26 cellular contexts compared by ENCODE assay signal in genomic region chr18:75681538-75682115, GRCh38.
"Had no signal": no experiment of that assay in that cellular context is flagged by ENCODE, and none has a peak within 500 bp of the region (broad histone marks: within the 10 kb centered on the region; RNA-seq: fewer than 3 reads in every experiment).

No MANE protein-coding gene starts in this region.

- H3K27ac Mint-ChIP-seq: immature natural killer cell; natural killer cell treated with Interleukin-12 subunit alpha and Interleukin-12 subunit beta and Interleukin-15 and Interleukin-18, amount 100 ng/mL, for 72 hours; stimulated activated effector memory CD8-positive, alpha-beta T cell treated with anti-CD3 and anti-CD28 coated beads, Interleukin-12 subunit alpha, Interleukin-12 subunit beta, amount 100 ng/mL, for 72 hours; stimulated activated naive CD8-positive, alpha-beta T cell treated with anti-CD3 and anti-CD28 coated beads, Interleukin-15, Interleukin-2, amounts not matched to agents 100 ng/mL and 50 ng/mL, for 24 hours; type B pancreatic cell had no signal

- H3K9ac ChIP-seq: parathyroid adenoma had no signal

- H3K36me3 Mint-ChIP-seq: immature natural killer cell; naive B cell; natural killer cell treated with Interleukin-12 subunit alpha and Interleukin-12 subunit beta and Interleukin-15 and Interleukin-18, amount 100 ng/mL, for 72 hours; stimulated activated effector memory CD8-positive, alpha-beta T cell treated with anti-CD3 and anti-CD28 coated beads, Interleukin-12 subunit alpha, Interleukin-12 subunit beta, amount 100 ng/mL, for 72 hours; type B pancreatic cell had no signal

- H3K4me1 ChIP-seq: left lung, lower lobe of right lung, parathyroid adenoma, psoas muscle, right atrium auricular region, spleen, uterus had no signal

- ATAC-seq: left colon; left lung; lower lobe of right lung; natural killer cell treated with Interleukin-12 subunit alpha and Interleukin-12 subunit beta and Interleukin-15 and Interleukin-18, amount 100 ng/mL, for 72 hours; psoas muscle; sciatic nerve; stimulated activated effector memory CD8-positive, alpha-beta T cell treated with anti-CD3 and anti-CD28 coated beads, Interleukin-12 subunit alpha, Interleukin-12 subunit beta, amount 100 ng/mL, for 72 hours had no signal

- H3K36me3 ChIP-seq: left lung, lower lobe of right lung, neutrophil, right atrium auricular region, spleen, tibial nerve, uterus had no signal

- H3K4me3 ChIP-seq: left lung, lower lobe of right lung, psoas muscle, right atrium auricular region, spleen, tibial nerve, uterus had no signal

- H3K27me3 Mint-ChIP-seq: stimulated activated naive CD8-positive, alpha-beta T cell treated with anti-CD3 and anti-CD28 coated beads, Interleukin-15, Interleukin-2, amounts not matched to agents 100 ng/mL and 50 ng/mL, for 24 hours had no signal

- H3K4me3 Mint-ChIP-seq: immature natural killer cell; naive B cell; natural killer cell treated with Interleukin-12 subunit alpha and Interleukin-12 subunit beta and Interleukin-15 and Interleukin-18, amount 100 ng/mL, for 72 hours; stimulated activated effector memory CD8-positive, alpha-beta T cell treated with anti-CD3 and anti-CD28 coated beads, Interleukin-12 subunit alpha, Interleukin-12 subunit beta, amount 100 ng/mL, for 72 hours; stimulated activated naive CD8-positive, alpha-beta T cell treated with anti-CD3 and anti-CD28 coated beads, Interleukin-15, Interleukin-2, amounts not matched to agents 100 ng/mL and 50 ng/mL, for 24 hours; type B pancreatic cell had no signal

- H2AFZ ChIP-seq: parathyroid adenoma had no signal

- H3K27me3 ChIP-seq: left lung, neutrophil, right atrium auricular region, spleen, tibial nerve, uterus had no signal

- H3K27ac ChIP-seq: left lung, lower lobe of right lung, neutrophil, parathyroid adenoma, psoas muscle, right atrium auricular region, spleen, tibial nerve, uterus had no signal

- H3K9me3 Mint-ChIP-seq: natural killer cell treated with Interleukin-12 subunit alpha and Interleukin-12 subunit beta and Interleukin-15 and Interleukin-18, amount 100 ng/mL, for 72 hours; stimulated activated naive CD8-positive, alpha-beta T cell treated with anti-CD3 and anti-CD28 coated beads, Interleukin-15, Interleukin-2, amounts not matched to agents 100 ng/mL and 50 ng/mL, for 24 hours had no signal

- H3K9me3 ChIP-seq: left lung, lower lobe of right lung, neutrophil, psoas muscle, right atrium auricular region, spleen, tibial nerve, uterus had no signal

- FAIRE-seq: islet of Langerhans, small intestine had no signal

- H3K4me1 Mint-ChIP-seq: immature natural killer cell; naive B cell; stimulated activated effector memory CD8-positive, alpha-beta T cell treated with anti-CD3 and anti-CD28 coated beads, Interleukin-12 subunit alpha, Interleukin-12 subunit beta, amount 100 ng/mL, for 72 hours had no signal

- H3K79me2 ChIP-seq: parathyroid adenoma had no signal

- DNase-seq: hypothalamus; immature natural killer cell; kidney; left colon; left lung; lower lobe of right lung; mammary epithelial cell; mesenchymal stem cell; naive B cell; occipital lobe; psoas muscle; small intestine; spleen; stimulated activated CD4-positive, alpha-beta T cell treated with anti-CD3 and anti-CD28 coated beads, Interleukin-4, amount 100 ng/mL, for 24 hours; stimulated activated naive CD4-positive, alpha-beta T cell; uterus had no signal
